In the genomic region with DNA sequence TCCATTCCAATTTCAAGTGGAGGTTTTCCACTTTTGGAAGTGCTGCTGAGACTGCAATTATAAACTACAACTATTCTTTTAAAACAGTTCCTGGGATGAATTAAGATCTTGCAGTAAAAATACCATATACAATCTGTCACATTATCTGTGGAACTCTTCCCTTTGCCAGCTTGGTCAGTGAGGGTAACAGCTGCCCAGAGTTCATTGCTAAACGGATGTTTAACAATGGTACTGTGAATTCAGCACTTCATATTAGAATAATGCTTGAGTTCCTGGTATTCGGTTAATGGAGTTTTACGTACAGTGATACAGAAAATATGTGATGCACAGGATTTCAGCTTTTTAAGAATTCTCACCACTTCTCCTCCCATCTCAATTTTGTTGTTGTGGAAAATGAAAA, we compare ENCODE assay signal across 11 cellular contexts. TPM values are rescaled to one million over a fixed set of nuclear protein-coding genes. Genes with fewer than 3 reads are reported as not detected.
DNase-seq lines count a peak whose midpoint lies in the region; ATAC-seq and TF ChIP-seq lines count a peak whose summit lies in the region.
"Had no signal": no experiment of that assay in that cellular context is flagged by ENCODE, and none has a peak within 500 bp of the region (broad histone marks: within the 10 kb centered on the region; RNA-seq: fewer than 3 reads in every experiment).

No MANE protein-coding gene starts in this region.

- no peak overlapping the region for H2BK120ac ChIP-seq in IMR-90 (ENCODE audit: low read depth, low read length)

- peak overlapping the region; percentile 40; the same call in 1 of the 2 replicates for H2AK5ac ChIP-seq in IMR-90 (ENCODE audit: low read depth, low read length)

- H3K27me3 Mint-ChIP-seq in activated naive CD8-positive, alpha-beta T cell treated with anti-CD3 and anti-CD28 coated beads, Interleukin-2, amount 50 U/mL, for 24 hours = no peaks in the 10 kb centered on the region
- H3K27me3 Mint-ChIP-seq in nephron progenitor cell (ENCODE audit: low read depth, poor library complexity) = no peaks in the 10 kb centered on the region
- no peaks in the 10 kb centered on the region for H3K27me3 Mint-ChIP-seq in Calu3 (ENCODE audit: unreplicated experiment)

- BruUV-seq in IMR-90 (replicated peaks; lab: Mats Ljungman, UMichigan) = no TSS peak
- BruUV-seq in Calu3 (replicated peaks; lab: Mats Ljungman, UMichigan) = no TSS peak

- no peaks in the 10 kb centered on the region for H3K27me3 ChIP-seq in IMR-90 (ENCODE audit: control insufficient read depth, insufficient read depth, low read length)
- H3K27me3 ChIP-seq: upper lobe of left lung had no signal

- H3K4me1 Mint-ChIP-seq in activated naive CD8-positive, alpha-beta T cell treated with anti-CD3 and anti-CD28 coated beads, Interleukin-2, amount 50 U/mL, for 24 hours = peaks cover 75% of the 10 kb centered on the region
- peaks cover 11% of the 10 kb centered on the region for H3K4me1 Mint-ChIP-seq in nephron progenitor cell
- no peaks in the 10 kb centered on the region for H3K4me1 Mint-ChIP-seq in Calu3 (ENCODE audit: low read depth, unreplicated experiment)

- no peak overlapping the region for H4K5ac ChIP-seq in IMR-90 (ENCODE audit: low read depth, low read length)

- TF ChIP-seq CTCF in IMR-90 (conservative IDR thresholded peaks at IDR 0.05; ENCODE audit: low read depth, low read length) (no peak), nephron progenitor cell (IDR thresholded peaks at IDR 0.05) (no peak), Calu3 (IDR thresholded peaks at IDR 0.05; ENCODE audit: unreplicated experiment) (no peak)

- dilution Hi-C loops in IMR-90 (cut with HindIII; ENCODE audit: low sequenced_read_pairs, unreplicated experiment) = no loop called here

- peak overlapping the region; percentile 30 for H3K4me3 Mint-ChIP-seq in activated naive CD8-positive, alpha-beta T cell treated with anti-CD3 and anti-CD28 coated beads, Interleukin-2, amount 50 U/mL, for 24 hours
- H3K4me3 Mint-ChIP-seq in nephron progenitor cell (no peak overlapping the region), Calu3 (ENCODE audit: low read depth, unreplicated experiment) (no peak overlapping the region)

- no peaks in the 10 kb centered on the region for H3K9me3 ChIP-seq in IMR-90 (ENCODE audit: control insufficient read depth, insufficient read depth, low read length)
- H3K9me3 ChIP-seq: upper lobe of left lung had no signal

- ATAC-seq in IMR-90 (ENCODE audit: low read depth) = no peak
- ATAC-seq in activated naive CD8-positive, alpha-beta T cell treated with anti-CD3 and anti-CD28 coated beads, Interleukin-2, amount 50 U/mL, for 24 hours = no peak
- no peak for ATAC-seq in GM21423 (IDR thresholded peaks at IDR 0.05; ENCODE audit: unreplicated experiment)

- CTCF ChIA-PET in IMR-90 (lab: Yijun Ruan, JAX) (interaction anchor here (2.9 kb wide), 1 partner anchor 47 kb away, joined by 10 read pairs; no protein-coding TSS in a partner anchor), Calu3 (lab: Charles Lee) (interaction anchor here (1.3 to 1.7 kb wide), 2 partner anchors 46 to 62 kb away, joined by 3 to 8 read pairs; no protein-coding TSS in a partner anchor)

- no peak overlapping the region for H2BK5ac ChIP-seq in IMR-90 (ENCODE audit: low read depth, low read length, poor library complexity, severe bottlenecking)

- H3K4me3 ChIP-seq in IMR-90 (ENCODE audit: insufficient read depth, low read depth, low read length) = no peak overlapping the region
- H3K4me3 ChIP-seq: upper lobe of left lung had no signal

- intact Hi-C loops in IMR-90 (cut with micrococcal nuclease) = no loop called here
- intact Hi-C loops in Calu3 (cut with micrococcal nuclease; ENCODE audit: unreplicated experiment) = no loop called here

- H2AK9ac ChIP-seq in IMR-90 (replicated peaks; ENCODE audit: low read depth, low read length, poor library complexity) = no peak overlapping the region

- H3K36me3 Mint-ChIP-seq in activated naive CD8-positive, alpha-beta T cell treated with anti-CD3 and anti-CD28 coated beads, Interleukin-2, amount 50 U/mL, for 24 hours (ENCODE audit: low read depth) = peaks cover 51% of the 10 kb centered on the region
- H3K36me3 Mint-ChIP-seq in nephron progenitor cell (ENCODE audit: low read depth) (no peaks in the 10 kb centered on the region), Calu3 (ENCODE audit: insufficient read depth, unreplicated experiment) (peaks cover 4% of the 10 kb centered on the region)

- no peak overlapping the region for H2BK20ac ChIP-seq in IMR-90 (ENCODE audit: low read depth, low read length)

- H3K79me1 ChIP-seq in IMR-90 (ENCODE audit: low read depth in 1 of 2, low read length in 2 of 2) = peaks cover 16 to 25% of the 10 kb centered on the region in 2 experiments

- in situ Hi-C loops in IMR-90 (cut with MboI; ENCODE audit: low sequenced_read_pairs) (loop anchor here (5.0 to 25.0 kb wide), 2 partner anchors 38 to 738 kb away; partner anchors contain the start of genes DNTTIP1 and WFDC3), ACHN (cut with HindIII; ENCODE audit: low pct_ligation_motif_present, low pct_unique_long_range_greater_than_20kb, low sequenced_read_pairs) (no loop called here)

- H2BK15ac ChIP-seq in IMR-90 (ENCODE audit: low read depth, low read length) = no peak overlapping the region

- H4K20me1 ChIP-seq in IMR-90 (ENCODE audit: insufficient read depth, low read length) = no peaks in the 10 kb centered on the region

- peak; percentile 8 for DNase-seq in DMS153 (lab: John Stamatoyannopoulos, UW)
- no peak for DNase-seq in DMS153 treated with DMSO at 0.1 percent for 48 hours (lab: John Stamatoyannopoulos, UW; ENCODE audit: unreplicated experiment)
- no peak for DNase-seq in IMR-90
- no peak for DNase-seq in activated naive CD8-positive, alpha-beta T cell treated with anti-CD3 and anti-CD28 coated beads, Interleukin-2, amount 50 U/mL, for 24 hours
- DNase-seq in nephron progenitor cell = no peak
- no peak for DNase-seq in Calu3
- no peak for DNase-seq in ACHN
- DNase-seq: upper lobe of left lung had no signal

- no peak overlapping the region for H3K23ac ChIP-seq in IMR-90 (ENCODE audit: low read depth, low read length)

- H3K56ac ChIP-seq in IMR-90 (ENCODE audit: extremely low read depth, insufficient read depth, low read length) = no peak overlapping the region

- H3K4me2 ChIP-seq in IMR-90 (ENCODE audit: low read depth, low read length) = no peak overlapping the region

- no peaks in the 10 kb centered on the region for H3K9me1 ChIP-seq in IMR-90 (ENCODE audit: insufficient read depth, low read length)

- H3K36me3 ChIP-seq in IMR-90 (ENCODE audit: control insufficient read depth, insufficient read depth, low read length) = no peaks in the 10 kb centered on the region

- no peak overlapping the region for H3K27ac ChIP-seq in IMR-90 (ENCODE audit: insufficient read depth, low read length)
- H3K27ac ChIP-seq: upper lobe of left lung had no signal

- TF ChIP-seq POLR2A in IMR-90 (IDR thresholded peaks at IDR 0.05; ENCODE audit: low read depth, low read length) = no peak

- no peaks in the 10 kb centered on the region for H3K9me3 Mint-ChIP-seq in activated naive CD8-positive, alpha-beta T cell treated with anti-CD3 and anti-CD28 coated beads, Interleukin-2, amount 50 U/mL, for 24 hours
- H3K9me3 Mint-ChIP-seq in nephron progenitor cell = no peaks in the 10 kb centered on the region
- H3K9me3 Mint-ChIP-seq in Calu3 (ENCODE audit: low read depth, unreplicated experiment) = no peaks in the 10 kb centered on the region

- H4K91ac ChIP-seq in IMR-90 (ENCODE audit: insufficient read depth, low read depth, low read length) = no peak overlapping the region

- WGBS in IMR-90 (ENCODE audit: extremely low coverage in 2 of 2, insufficient read length in 1 of 2), 2 experiments = no CpG with 5 or more reads among the region's 3 CpGs

- H3K14ac ChIP-seq in IMR-90 (replicated peaks; ENCODE audit: low read depth, low read length) = no peak overlapping the region

- no peak overlapping the region for H3K9ac ChIP-seq in IMR-90 (ENCODE audit: low read depth, low read length)

- peak overlapping the region; percentile 10; the same call in 1 of the 2 replicates for H3K4ac ChIP-seq in IMR-90 (ENCODE audit: low read depth, low read length)

- no peak overlapping the region for H4K8ac ChIP-seq in IMR-90 (ENCODE audit: low read depth in 2 of 2, low read length in 2 of 2)

- no peak for TF ChIP-seq RAD21 in IMR-90 (IDR thresholded peaks at IDR 0.05; ENCODE audit: low read length)

- peak overlapping the region; percentile 85 for H3K27ac Mint-ChIP-seq in activated naive CD8-positive, alpha-beta T cell treated with anti-CD3 and anti-CD28 coated beads, Interleukin-2, amount 50 U/mL, for 24 hours
- H3K27ac Mint-ChIP-seq in nephron progenitor cell = peak overlapping the region; percentile 75
- H3K27ac Mint-ChIP-seq in Calu3 (ENCODE audit: unreplicated experiment) = no peak overlapping the region

- no peak overlapping the region for H2AFZ ChIP-seq in IMR-90 (replicated peaks; ENCODE audit: low read length, poor library complexity)

- peaks cover 15% of the 10 kb centered on the region for H3K4me1 ChIP-seq in IMR-90 (ENCODE audit: control insufficient read depth, insufficient read depth, low read length)

- POLR2A ChIA-PET in IMR-90 (lab: Charles Lee; ENCODE audit: unreplicated experiment) = no interaction called here

- H3K18ac ChIP-seq in IMR-90 (ENCODE audit: low read depth, low read length) = no peak overlapping the region; the same call in 1 of the 2 replicates

TF ChIP-seq in IMR-90, 13 proteins besides CTCF, POLR2A, EP300 and RAD21 (continues in another document):
- TF ChIP-seq RCOR1 (IDR thresholded peaks at IDR 0.05; ENCODE audit: insufficient replicate concordance, low read length) (no peak), FOS (IDR thresholded peaks at IDR 0.05; ENCODE audit: low read depth, low read length) (no peak), MXI1 (IDR thresholded peaks at IDR 0.05; ENCODE audit: borderline replicate concordance, low read depth, low read length) (no peak), CEBPB (IDR thresholded peaks at IDR 0.05; ENCODE audit: low read depth, low read length) (no peak), MAFK (IDR thresholded peaks at IDR 0.05; ENCODE audit: low read depth, low read length) (no peak), BHLHE40 (IDR thresholded peaks at IDR 0.05; ENCODE audit: low read depth, low read length) (no peak)
- TF ChIP-seq, protein P1, sequence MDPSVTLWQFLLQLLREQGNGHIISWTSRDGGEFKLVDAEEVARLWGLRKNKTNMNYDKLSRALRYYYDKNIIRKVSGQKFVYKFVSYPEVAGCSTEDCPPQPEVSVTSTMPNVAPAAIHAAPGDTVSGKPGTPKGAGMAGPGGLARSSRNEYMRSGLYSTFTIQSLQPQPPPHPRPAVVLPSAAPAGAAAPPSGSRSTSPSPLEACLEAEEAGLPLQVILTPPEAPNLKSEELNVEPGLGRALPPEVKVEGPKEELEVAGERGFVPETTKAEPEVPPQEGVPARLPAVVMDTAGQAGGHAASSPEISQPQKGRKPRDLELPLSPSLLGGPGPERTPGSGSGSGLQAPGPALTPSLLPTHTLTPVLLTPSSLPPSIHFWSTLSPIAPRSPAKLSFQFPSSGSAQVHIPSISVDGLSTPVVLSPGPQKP (IDR thresholded peaks at IDR 0.05; ENCODE audit: borderline replicate concordance, low read depth, low read length) = no peak

RNA-seq across cellular contexts. Expression of gene KCNS1, which starts 51.5 kb away (rescaled TPM):
- total RNA-seq in IMR-90 (2012; rRNA removed) = 0.54 and 0.56 TPM in 2 replicates
- 0.46 and 0.62 TPM in 2 replicates for polyA plus RNA-seq in IMR-90 (2012; rRNA removed)
- 0.48 and 0.85 TPM in 2 replicates for polyA plus RNA-seq in IMR-90 (2012; cell fraction: cytosol; rRNA removed)
- 0.33 and 0.55 TPM in 2 replicates for polyA plus RNA-seq in IMR-90 (2012; cell fraction: nucleus; rRNA removed; ENCODE audit: low replicate concordance)
- total RNA-seq in Calu3 (2022) = 10.4 and 10.7 TPM in 2 replicates
- total RNA-seq: A172, Daoy had no signal
